Comparison of ENCODE assay signal across 12 cellular contexts in the genomic region with DNA sequence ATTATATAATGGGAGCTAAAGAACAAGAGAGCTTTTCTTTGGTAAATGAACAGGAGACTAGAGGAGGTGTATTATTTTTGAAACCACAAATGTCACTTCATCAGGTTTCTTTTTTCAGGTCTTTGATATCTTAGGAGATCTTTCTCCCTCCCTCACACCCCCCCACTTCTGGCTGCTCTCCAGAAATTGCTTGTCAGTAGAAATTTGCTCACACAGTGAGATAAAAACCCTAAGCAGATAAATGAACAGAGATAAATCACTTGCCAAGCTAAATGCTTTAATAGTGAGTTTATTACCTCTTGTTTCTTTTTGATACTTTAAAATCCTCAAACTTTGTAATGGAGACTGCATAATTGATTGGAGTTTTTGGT.
DNase-seq lines count a peak whose midpoint lies in the region; ATAC-seq and TF ChIP-seq lines count a peak whose summit lies in the region.
"Had no signal": no experiment of that assay in that cellular context is flagged by ENCODE, and none has a peak within 500 bp of the region (broad histone marks: within the 10 kb centered on the region; RNA-seq: fewer than 3 reads in every experiment).

No MANE protein-coding gene starts in this region.

- H2AK5ac ChIP-seq in mesenchymal stem cell (ENCODE audit: low read length, severe bottlenecking) = no peak overlapping the region

- ATAC-seq in GM19328 (IDR thresholded peaks at IDR 0.05; ENCODE audit: unreplicated experiment) (no peak), HG02870 (IDR thresholded peaks at IDR 0.05; ENCODE audit: unreplicated experiment) (no peak), GM18858 (IDR thresholded peaks at IDR 0.05; ENCODE audit: unreplicated experiment) (no peak)

- no peak overlapping the region for H3K4me3 ChIP-seq in KMS-11 (IDR thresholded peaks at IDR 0.05; ENCODE audit: insufficient read depth, low read depth, low read length)
- no peak overlapping the region for H3K4me3 ChIP-seq in mesenchymal stem cell (ENCODE audit: insufficient read depth in 1 of 2, low read depth in 1 of 2, low read length in 2 of 2)
- H3K4me3 ChIP-seq: BLaER1 had no signal

- H3K27ac ChIP-seq in KMS-11 (peak overlapping the region; percentile 57), mesenchymal stem cell (ENCODE audit: low read length, poor library complexity, severe bottlenecking) (no peak overlapping the region)
- H3K27ac ChIP-seq: BLaER1, HL-60 had no signal

- no peak overlapping the region for H2BK5ac ChIP-seq in mesenchymal stem cell (ENCODE audit: low read depth, low read length, poor library complexity, severe bottlenecking)

- H3K4ac ChIP-seq in mesenchymal stem cell (ENCODE audit: low read depth in 1 of 2, low read length in 2 of 2) = no peak overlapping the region

- H3K27me3 ChIP-seq in KMS-11 (ENCODE audit: insufficient read depth, low read depth) = no peaks in the 10 kb centered on the region
- no peaks in the 10 kb centered on the region for H3K27me3 ChIP-seq in mesenchymal stem cell (ENCODE audit: control insufficient read depth in 1 of 2, insufficient read depth in 1 of 2, low read length in 2 of 2)
- H3K27me3 ChIP-seq: BLaER1 had no signal

- H4K91ac ChIP-seq in mesenchymal stem cell (ENCODE audit: low read length) = no peak overlapping the region

- H2BK12ac ChIP-seq in mesenchymal stem cell (ENCODE audit: low read length in 2 of 2) = no peak overlapping the region

- no peak overlapping the region for H3K18ac ChIP-seq in mesenchymal stem cell (ENCODE audit: low read depth in 1 of 2, low read length in 2 of 2)

- no peaks in the 10 kb centered on the region for H3K79me2 ChIP-seq in KMS-11 (ENCODE audit: insufficient read depth, low read depth)

- H3K4me2 ChIP-seq in KMS-11 = peak overlapping the region; percentile 81
- H3K4me2 ChIP-seq in mesenchymal stem cell (ENCODE audit: low read length, poor library complexity, severe bottlenecking) = no peak overlapping the region
- H3K4me2 ChIP-seq: BLaER1 had no signal

- H3K9me3 ChIP-seq in mesenchymal stem cell (ENCODE audit: control insufficient read depth, low read length) = no peaks in the 10 kb centered on the region
- H3K9me3 ChIP-seq: BLaER1 had no signal

- TF ChIP-seq CTCF in KMS-11 (conservative IDR thresholded peaks at IDR 0.05; ENCODE audit: low read depth, low read length) = no peak

- H3K36me3 ChIP-seq in KMS-11 (ENCODE audit: insufficient read depth) = no peaks in the 10 kb centered on the region
- H3K36me3 ChIP-seq in mesenchymal stem cell (ENCODE audit: control insufficient read depth in 1 of 2, insufficient read depth in 2 of 2, low read depth in 1 of 2, low read length in 2 of 2) = no peaks in the 10 kb centered on the region
- H3K36me3 ChIP-seq: BLaER1 had no signal

- in situ Hi-C loops in SK-MEL-5 (cut with HindIII; ENCODE audit: low pct_unique_long_range_greater_than_20kb, low sequenced_read_pairs) = no loop called here

- H4K8ac ChIP-seq in mesenchymal stem cell (ENCODE audit: low read length) = no peak overlapping the region

- H2BK120ac ChIP-seq in mesenchymal stem cell (ENCODE audit: low read depth, low read length) = no peak overlapping the region

- H3K9ac ChIP-seq in KMS-11 (peak overlapping the region; percentile 31; the same call in 1 of the 2 replicates), mesenchymal stem cell (ENCODE audit: low read length) (peak overlapping the region; percentile 11)
- H3K9ac ChIP-seq: BLaER1 had no signal

- H4K20me1 ChIP-seq in KMS-11 (ENCODE audit: insufficient read depth) = no peaks in the 10 kb centered on the region
- H4K20me1 ChIP-seq: BLaER1 had no signal

- intact Hi-C loops in posterior vena cava (cut with DNase I) = no loop called here

- H3K4me1 ChIP-seq in KMS-11 (ENCODE audit: low read depth, poor library complexity, severe bottlenecking) = peaks cover 36% of the 10 kb centered on the region
- H3K4me1 ChIP-seq in mesenchymal stem cell (ENCODE audit: control insufficient read depth, insufficient read depth, low read depth, low read length) = peaks cover 3% of the 10 kb centered on the region
- H3K4me1 ChIP-seq: BLaER1 had no signal

- peak overlapping the region; percentile 62; the same call in 1 of the 2 replicates for H2AFZ ChIP-seq in KMS-11 (ENCODE audit: low read depth)
- no peak overlapping the region for H2AFZ ChIP-seq in mesenchymal stem cell (ENCODE audit: low read depth, low read length)

- H2BK15ac ChIP-seq in mesenchymal stem cell (ENCODE audit: low read depth, poor library complexity, severe bottlenecking) = no peak overlapping the region

- no peak overlapping the region for H3K23ac ChIP-seq in mesenchymal stem cell (ENCODE audit: low read length in 2 of 2)

- H3K14ac ChIP-seq in mesenchymal stem cell (ENCODE audit: low read length in 2 of 2) = no peak overlapping the region

- H3K79me1 ChIP-seq in mesenchymal stem cell (replicated peaks; ENCODE audit: low read length, poor library complexity, severe bottlenecking) = no peaks in the 10 kb centered on the region

- DNase-seq in Daoy (ENCODE audit: low read depth) = peak; percentile 31
- DNase-seq in SK-MEL-5 (ENCODE audit: low read depth, low spot score) = peak; percentile 30
- no peak for DNase-seq in mesenchymal stem cell
- no peak for DNase-seq in posterior vena cava (ENCODE audit: low spot score)
- DNase-seq: activated naive CD4-positive, alpha-beta T cell treated with anti-CD3 and anti-CD28 coated beads, Interleukin-2, amount 10 ng/mL, durations not matched to agents 7 days and 5 days; retina had no signal

Comparison
In these comparisons a context has a peak if more than half of its experiments do, and no peak if none do; other contexts are left out.
1. DNase-seq: peak in Daoy (single experiment) and SK-MEL-5 (single experiment); none in mesenchymal stem cell (single experiment) and posterior vena cava (single experiment).